19 cellular contexts compared by ENCODE assay signal in genomic region chr11:74641289-74641688, GRCh38. TPM values are rescaled to one million over a fixed set of nuclear protein-coding genes. Genes with fewer than 3 reads are reported as not detected.
A peak's percentile ranks its signal among the peaks of the same experiment; 100 is the strongest.
DNase-seq lines count a peak whose midpoint lies in the region; ATAC-seq and TF ChIP-seq lines count a peak whose summit lies in the region.
"Had no signal": no experiment of that assay in that cellular context is flagged by ENCODE, and none has a peak within 500 bp of the region (broad histone marks: within the 10 kb centered on the region; RNA-seq: fewer than 3 reads in every experiment).

No MANE protein-coding gene starts in this region.

- no peaks in the 10 kb centered on the region for H3K27me3 ChIP-seq in stomach
- H3K27me3 ChIP-seq: BLaER1 had no signal

- TF ChIP-seq CTCF in stomach (IDR thresholded peaks at IDR 0.05), result no peak

- H3K4me3 ChIP-seq in stomach, result no peak overlapping the region
- H3K4me3 ChIP-seq: BLaER1, lower lobe of right lung had no signal

- 48 to 69% (median 55%) methylated on average over 8 of the region's 8 CpGs for WGBS in stomach, 5 donors

- no peaks in the 10 kb centered on the region for H3K9me3 ChIP-seq in stomach
- H3K9me3 ChIP-seq: BLaER1, lower lobe of right lung had no signal

- ATAC-seq in HG03280 (IDR thresholded peaks at IDR 0.05; ENCODE audit: unreplicated experiment), result no peak
- ATAC-seq: lower lobe of right lung, natural killer cell, T-helper 17 cell had no signal

- TF ChIP-seq POLR2A in stomach (IDR thresholded peaks at IDR 0.05), result no peak

- peak overlapping the region in 4 of 5 donors; percentile 22 to 85 (median 54) for H3K27ac ChIP-seq in stomach
- H3K27ac ChIP-seq: BLaER1, lower lobe of right lung, RWPE1 had no signal

- H3K4me1 ChIP-seq in stomach, result peaks cover 0 to 52% (median 15%) of the 10 kb centered on the region in 4 donors
- H3K4me1 ChIP-seq: BLaER1, lower lobe of right lung had no signal

- intact Hi-C loops in stomach (cut with DNase I; ENCODE audit: low total_unique reads), result no loop called here

- TF ChIP-seq EP300 in stomach (IDR thresholded peaks at IDR 0.05), result no peak

- peaks cover 4 to 62% (median 41%) of the 10 kb centered on the region in 4 donors for H3K36me3 ChIP-seq in stomach

- peak; percentile 32 for DNase-seq in MV-4-11 (lab: John Stamatoyannopoulos, UW)
- DNase-seq in NCI-H2107 treated with DMSO at 0.1 percent for 48 hours (lab: John Stamatoyannopoulos, UW; ENCODE audit: unreplicated experiment), result peak; percentile 94
- peak; percentile 17 for DNase-seq in fibroblast of peridontal ligament (ENCODE audit: extremely low read depth)
- no peak for DNase-seq in stomach
- no peak for DNase-seq in stimulated activated CD8-positive, alpha-beta memory T cell treated with anti-CD3 and anti-CD28 coated beads, Interleukin-4, amount 100 ng/mL, for 48 hours
- no peak for DNase-seq in ureter (ENCODE audit: low spot score)
- DNase-seq: activated CD4-positive, alpha-beta T cell treated with anti-CD3 and anti-CD28 coated beads for 1 hour; DND-41; lower lobe of right lung; natural killer cell; NCI-H1694; NCI-H748 treated with DMSO at 0.1 percent for 48 hours; right cardiac atrium; stimulated activated CD4-positive, alpha-beta T cell treated with anti-CD3 and anti-CD28 coated beads, Interleukin-1b, Interleukin-23, amount 100 ng/mL, for 48 hours; T-helper 17 cell; trophoblast cell had no signal

RNA-seq across cellular contexts. Expression of gene POLD3, which starts 48.9 kb away (rescaled TPM):
- total RNA-seq in stomach, result 10 to 100 TPM in 4 of 5 donors, 1 to 10 TPM in 1; 4.7 to 85.7 (median 22.9) TPM
- polyA plus RNA-seq in stomach, result 10 to 100 TPM in 1 of 3 donors, 1 to 10 TPM in 2; 7.0 to 10.8 (median 7.5) TPM
- 21.8 TPM for total RNA-seq in ureter

Comparison
In these comparisons a context has a peak if more than half of its experiments do, and no peak if none do; other contexts are left out.
1. DNase-seq: peak in MV-4-11 (single experiment), NCI-H2107 treated with DMSO at 0.1 percent for 48 hours (single experiment) and fibroblast of peridontal ligament (single experiment); none in stomach (single experiment), stimulated activated CD8-positive, alpha-beta memory T cell treated with anti-CD3 and anti-CD28 coated beads, Interleukin-4, amount 100 ng/mL, for 48 hours (single experiment) and ureter (single experiment).